In genomic region chr16:47392114-47392513, GRCh38 we compare ENCODE assay signal across 9 cellular contexts.
DNase-seq lines count a peak whose midpoint lies in the region; ATAC-seq, FAIRE-seq and TF ChIP-seq lines count a peak whose summit lies in the region.
"Had no signal": no experiment of that assay in that cellular context is flagged by ENCODE, and none has a peak within 500 bp of the region (broad histone marks: within the 10 kb centered on the region; RNA-seq: fewer than 3 reads in every experiment).

No MANE protein-coding gene starts in this region.

- CTCF ChIA-PET in HCT116 (lab: Charles Lee) (no interaction called here), K562 (lab: Yijun Ruan, JAX; ENCODE audit: low intra/inter-chr PET ratio) (no interaction called here)

- H3K9ac ChIP-seq in HCT116 (ENCODE audit: low read length) (no peak overlapping the region), MM.1S (ENCODE audit: low read length) (no peak overlapping the region), K562 (ENCODE audit: insufficient read depth in 1 of 2, low read depth in 2 of 2, low read length in 2 of 2) (peak overlapping the region; percentile 13 to 41; a peak in 3 of 4 replicates)

- H3K9me1 ChIP-seq in K562 (ENCODE audit: control insufficient read depth, insufficient read depth, low read length) = no peaks in the 10 kb centered on the region

- RAD21 ChIA-PET in HCT116 (lab: Charles Lee; ENCODE audit: low non-redundant PET in 1 of 2, low total read pairs in 2 of 2, uncharacterized antibody in 2 of 2, unreplicated experiment in 2 of 2) = no interaction called here

- DNase-seq in HCT116 (ENCODE audit: low read depth, low spot score) (peak; percentile 31), MM.1S (peak; percentile 45), K562 (ENCODE audit: extremely low read depth in 1 of 4, low spot score in 3 of 4) (peak in 3 of 4 experiments; percentile 10 to 86 (median 50)), NCI-H1105 treated with DMSO at 0.1 percent for 48 hours (lab: John Stamatoyannopoulos, UW) (no peak), esophagus muscularis mucosa (ENCODE audit: extremely low spot score) (no peak), RKO (ENCODE audit: low spot score) (no peak), NCI-H226 (no peak)

- H3F3A ChIP-seq in MM.1S (ENCODE audit: insufficient read depth, low read length) = no peaks in the 10 kb centered on the region

- peak; percentile 61 for ATAC-seq in GM18520 (IDR thresholded peaks at IDR 0.05; ENCODE audit: unreplicated experiment)
- ATAC-seq in HCT116 = peak; percentile 85
- peak; percentile 93 for ATAC-seq in K562
- ATAC-seq: Panc1 had no signal

- in situ Hi-C loops in K562 (cut with MboI) = no loop called here

- BruUV-seq in HCT116 (replicated peaks; lab: Mats Ljungman, UMichigan) = no TSS peak
- BruUV-seq in K562 (replicated peaks; lab: Mats Ljungman, UMichigan) = no TSS peak

- intact Hi-C loops in HCT116 (cut with micrococcal nuclease) = no loop called here
- intact Hi-C loops in K562 (cut with micrococcal nuclease) = loop anchor here (2.0 kb wide), 1 partner anchor 71 kb away; no protein-coding TSS in a partner anchor
- intact Hi-C loops in esophagus muscularis mucosa (cut with DNase I) = no loop called here

- H3K4me3 ChIP-seq in HCT116 (replicated peaks in 1 of 2; ENCODE audit: low read depth in 1 of 2, low read length in 2 of 2) = no peak overlapping the region
- H3K4me3 ChIP-seq in MM.1S (ENCODE audit: low read length) = no peak overlapping the region
- H3K4me3 ChIP-seq in K562 = no peak overlapping the region; the same call in 1 of the 2 replicates
- H3K4me3 ChIP-seq in esophagus muscularis mucosa = no peak overlapping the region

- H3K27me3 ChIP-seq in HCT116 (ENCODE audit: insufficient read depth, low read length) (no peaks in the 10 kb centered on the region), MM.1S (replicated peaks; ENCODE audit: insufficient read depth, low read length) (no peaks in the 10 kb centered on the region), K562 (ENCODE audit: control insufficient read depth in 2 of 2, insufficient read depth in 2 of 2, low read length in 2 of 2) (no peaks in the 10 kb centered on the region), esophagus muscularis mucosa (no peaks in the 10 kb centered on the region)

- POLR2A ChIA-PET in HCT116 (lab: Charles Lee) = no interaction called here
- POLR2A ChIA-PET in K562 (lab: Yijun Ruan, JAX) = interaction anchor here (0.7 to 1.1 kb wide), 2 partner anchors 28 to 337 kb away, joined by 3 read pairs; no protein-coding TSS in a partner anchor

- TF ChIP-seq POLR2A in HCT116 (IDR thresholded peaks at IDR 0.05; ENCODE audit: borderline replicate concordance, extremely low read depth, insufficient read depth, insufficient read length) = no peak
- no peak for TF ChIP-seq POLR2A in K562 (conservative IDR thresholded peaks at IDR 0.05)
- TF ChIP-seq POLR2A in esophagus muscularis mucosa (IDR thresholded peaks at IDR 0.05; ENCODE audit: low read depth) = no peak

- H2AFZ ChIP-seq in HCT116 (ENCODE audit: low read depth, low read length, poor library complexity, severe bottlenecking) = no peak overlapping the region
- no peak overlapping the region for H2AFZ ChIP-seq in MM.1S (ENCODE audit: low read length)
- peak overlapping the region; percentile 30; the same call in 1 of the 2 replicates for H2AFZ ChIP-seq in K562 (ENCODE audit: low read depth, low read length)

- no peak for TF ChIP-seq CTCF in HCT116 (IDR thresholded peaks at IDR 0.05 in 2 of 3, conservative IDR thresholded peaks at IDR 0.05 in 1 of 3; ENCODE audit: borderline replicate concordance in 1 of 3, insufficient read depth in 1 of 3, low read depth in 2 of 3, low read length in 2 of 3)
- TF ChIP-seq CTCF in MM.1S (IDR thresholded peaks at IDR 0.05; ENCODE audit: low read length) = no peak
- TF ChIP-seq CTCF in K562 (IDR thresholded peaks at IDR 0.05 in 2 of 3, conservative IDR thresholded peaks at IDR 0.05 in 1 of 3; ENCODE audit: insufficient read depth in 2 of 3, low read depth in 1 of 3, low read length in 3 of 3) = no peak
- no peak for TF ChIP-seq CTCF in esophagus muscularis mucosa (IDR thresholded peaks at IDR 0.05)

- H3K27ac ChIP-seq in HCT116 (ENCODE audit: low read depth, low read length) (no peak overlapping the region), MM.1S (ENCODE audit: low read length) (no peak overlapping the region), K562 (ENCODE audit: extremely low read depth, low read depth, low read length) (peak overlapping the region; percentile 67), esophagus muscularis mucosa (replicated peaks in 1 of 4) (no peak overlapping the region)

- H3K9me2 ChIP-seq in HCT116 (ENCODE audit: insufficient read depth) (no peaks in the 10 kb centered on the region), MM.1S (replicated peaks; ENCODE audit: insufficient read depth, low read length) (no peaks in the 10 kb centered on the region)

- TF ChIP-seq EP300 in K562 (IDR thresholded peaks at IDR 0.05; ENCODE audit: low read length) (peak; percentile 55; the same call in 1 of the 2 replicates), esophagus muscularis mucosa (IDR thresholded peaks at IDR 0.05) (no peak)

- H4K20me1 ChIP-seq in HCT116 (ENCODE audit: insufficient read depth) (no peaks in the 10 kb centered on the region), MM.1S (ENCODE audit: insufficient read depth, low read length) (no peaks in the 10 kb centered on the region), K562 (replicated peaks; ENCODE audit: control insufficient read depth, insufficient read depth, low read length) (no peaks in the 10 kb centered on the region)

- TF ChIP-seq RAD21 in HCT116 (IDR thresholded peaks at IDR 0.05; ENCODE audit: low read depth) (no peak), K562 (CRISPR knock-in tag; conservative IDR thresholded peaks at IDR 0.05 in 1 of 2, IDR thresholded peaks at IDR 0.05 in 1 of 2) (peak in 1 of 2 experiments; percentile 29; a peak in 2 of 4 replicates)

- H3K79me2 ChIP-seq in HCT116 (ENCODE audit: insufficient read depth, low read length) = no peaks in the 10 kb centered on the region
- H3K79me2 ChIP-seq in MM.1S (ENCODE audit: low read length) = no peaks in the 10 kb centered on the region
- H3K79me2 ChIP-seq in K562 (ENCODE audit: control insufficient read depth, insufficient read depth, low read length) = peaks cover 7% of the 10 kb centered on the region

- peak; percentile 98 for FAIRE-seq in K562 (lab: Jason Lieb, UNC)

- peaks cover 20 to 22% of the 10 kb centered on the region in 2 experiments for H3K4me1 ChIP-seq in HCT116 (ENCODE audit: control insufficient read depth in 1 of 2, insufficient read depth in 2 of 2, low read length in 2 of 2)
- H3K4me1 ChIP-seq in MM.1S (ENCODE audit: low read length) = peaks cover 10% of the 10 kb centered on the region
- peaks cover 0 to 40% of the 10 kb centered on the region in 2 experiments; a peak in 4 of 5 replicates for H3K4me1 ChIP-seq in K562 (replicated peaks in 1 of 2; ENCODE audit: control insufficient read depth in 2 of 2, insufficient read depth in 2 of 2, low read length in 2 of 2)
- no peaks in the 10 kb centered on the region for H3K4me1 ChIP-seq in esophagus muscularis mucosa

- H3K4me2 ChIP-seq in HCT116 (ENCODE audit: low read length) (peak overlapping the region; percentile 44; the same call in 1 of the 2 replicates), MM.1S (ENCODE audit: low read depth, low read length) (peak overlapping the region; percentile 2; the same call in 1 of the 2 replicates), K562 (ENCODE audit: insufficient read depth, low read length) (peak overlapping the region; percentile 57)

- H3K36me3 ChIP-seq in HCT116 (ENCODE audit: control insufficient read depth in 1 of 2, insufficient read depth in 2 of 2, low read length in 2 of 2) = no peaks in the 10 kb centered on the region
- H3K36me3 ChIP-seq in MM.1S (replicated peaks; ENCODE audit: insufficient read depth, low read length) = no peaks in the 10 kb centered on the region
- H3K36me3 ChIP-seq in K562 (ENCODE audit: control insufficient read depth, insufficient read depth, low read length) = peaks cover 16% of the 10 kb centered on the region; the same call in 2 of the 3 replicates
- peaks cover 0 to 12% (median 7%) of the 10 kb centered on the region in 4 donors for H3K36me3 ChIP-seq in esophagus muscularis mucosa

- 0% methylated on average over 8 of the region's 8 CpGs for WGBS in K562 (ENCODE audit: insufficient coverage, low coverage, missing lambda C conversion rate)
- 68% methylated on average over 8 of the region's 8 CpGs for WGBS in esophagus muscularis mucosa

- H3K9me3 ChIP-seq in HCT116 (ENCODE audit: control insufficient read depth in 1 of 2, insufficient read depth in 1 of 2, low read depth in 1 of 2, low read length in 2 of 2) (no peaks in the 10 kb centered on the region), MM.1S (replicated peaks; ENCODE audit: insufficient read depth, low read length) (no peaks in the 10 kb centered on the region), K562 (replicated peaks; ENCODE audit: control insufficient read depth, insufficient read depth, low read depth, low read length) (no peaks in the 10 kb centered on the region), esophagus muscularis mucosa (no peaks in the 10 kb centered on the region)

TF ChIP-seq in HCT116, 20 proteins besides CTCF, POLR2A, EP300 and RAD21:
- TF ChIP-seq SRF (IDR thresholded peaks at IDR 0.05; ENCODE audit: low read depth) (no peak), JUND (IDR thresholded peaks at IDR 0.05) (no peak)

TF ChIP-seq in K562, 482 proteins besides CTCF, POLR2A, EP300 and RAD21 (continues in another document):
- TF ChIP-seq HNRNPUL1 (IDR thresholded peaks at IDR 0.05; ENCODE audit: low read length) (no peak), ATF1 (CRISPR knock-in tag; IDR thresholded peaks at IDR 0.05) (no peak), ATF1 (tag; IDR thresholded peaks at IDR 0.05) (0 out of 2 replicates have a peak, but pooled peaks have one; percentile 28), CHAMP1 (IDR thresholded peaks at IDR 0.05) (peak; percentile 69; the same call in 1 of the 2 replicates)

Comparison
In these comparisons a context has a peak if more than half of its experiments do, and no peak if none do; other contexts are left out.
1. DNase-seq: peak in HCT116 (single experiment), MM.1S (single experiment) and K562 (3 of 4); none in NCI-H1105 treated with DMSO at 0.1 percent for 48 hours (single experiment), esophagus muscularis mucosa (single experiment), RKO (single experiment) and NCI-H226 (single experiment).
2. H3K4me2 ChIP-seq: peak in every context shown above with its lines; median percentile 57 in K562; 44 in HCT116; 2 in MM.1S.
3. H3K9ac ChIP-seq: peak in K562 (2 of 2); none in HCT116 (single experiment) and MM.1S (single experiment).
4. Peak in every context shown above with its lines, with median percentiles within 50 percentile points of each other: ATAC-seq.